Comparison of ENCODE assay signal across 17 cellular contexts in the genomic region with DNA sequence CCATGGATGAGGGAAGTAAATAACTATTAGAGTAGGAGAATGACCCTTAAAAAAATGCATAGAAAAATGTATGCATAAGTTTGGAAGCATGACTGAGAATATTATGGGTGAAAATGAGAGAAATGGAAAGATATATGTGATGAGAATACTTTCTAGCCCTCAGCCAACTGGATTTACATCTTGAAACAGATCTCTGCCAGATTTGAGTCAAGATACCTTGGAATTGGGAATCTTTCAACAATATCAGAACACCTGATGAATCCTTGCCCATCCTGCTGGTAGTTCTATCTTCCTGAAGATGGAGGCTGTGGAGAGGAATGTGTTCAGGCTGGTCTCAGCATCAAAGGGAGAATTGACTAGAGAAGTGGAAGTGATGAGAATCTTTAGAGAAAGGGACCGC.
"Had no signal": no experiment of that assay in that cellular context is flagged by ENCODE, and none has a peak within 500 bp of the region (broad histone marks: within the 10 kb centered on the region; RNA-seq: fewer than 3 reads in every experiment).

No MANE protein-coding gene starts in this region.

- H3K27ac ChIP-seq: ascending aorta, gastrocnemius medialis, heart left ventricle, right atrium auricular region, transverse colon had no signal

- H3K27me3 ChIP-seq: ascending aorta, gastrocnemius medialis, heart left ventricle, right atrium auricular region, transverse colon had no signal

- H3K9me3 ChIP-seq: ascending aorta, gastrocnemius medialis, heart left ventricle, right atrium auricular region, transverse colon had no signal

- DNase-seq: activated CD4-positive, alpha-beta T cell treated with anti-CD3 and anti-CD28 coated beads, Interleukin-2, amount 50 U/mL, for 1 hour; activated CD4-positive, CD25-positive, alpha-beta regulatory T cell; activated CD8-positive, alpha-beta memory T cell treated with anti-CD3 and anti-CD28 coated beads for 24 hours; activated effector memory CD4-positive, alpha-beta T cell treated with Interleukin-2 at 50 U/mL for 16 hours; gastrocnemius medialis; heart left ventricle; immature natural killer cell; left cardiac atrium; posterior cingulate gyrus; stimulated activated CD4-positive, alpha-beta T cell treated with anti-CD3 and anti-CD28 coated beads, Interleukin-2, amount 100 ng/mL, for 48 hours; stimulated activated naive CD4-positive, alpha-beta T cell; SW 1271; transverse colon had no signal

- H3K27ac Mint-ChIP-seq: mesothelial cell of epicardium had no signal

- ATAC-seq: gastrocnemius medialis, heart left ventricle, left cardiac atrium had no signal

- H3K9me3 Mint-ChIP-seq: immature natural killer cell, mesothelial cell of epicardium had no signal

- H3K4me3 Mint-ChIP-seq: mesothelial cell of epicardium had no signal

- H3K4me3 ChIP-seq: ascending aorta, gastrocnemius medialis, heart left ventricle, lung, right atrium auricular region, transverse colon had no signal

- H3K36me3 ChIP-seq: ascending aorta, gastrocnemius medialis, right atrium auricular region, transverse colon had no signal
